In the genomic region with DNA sequence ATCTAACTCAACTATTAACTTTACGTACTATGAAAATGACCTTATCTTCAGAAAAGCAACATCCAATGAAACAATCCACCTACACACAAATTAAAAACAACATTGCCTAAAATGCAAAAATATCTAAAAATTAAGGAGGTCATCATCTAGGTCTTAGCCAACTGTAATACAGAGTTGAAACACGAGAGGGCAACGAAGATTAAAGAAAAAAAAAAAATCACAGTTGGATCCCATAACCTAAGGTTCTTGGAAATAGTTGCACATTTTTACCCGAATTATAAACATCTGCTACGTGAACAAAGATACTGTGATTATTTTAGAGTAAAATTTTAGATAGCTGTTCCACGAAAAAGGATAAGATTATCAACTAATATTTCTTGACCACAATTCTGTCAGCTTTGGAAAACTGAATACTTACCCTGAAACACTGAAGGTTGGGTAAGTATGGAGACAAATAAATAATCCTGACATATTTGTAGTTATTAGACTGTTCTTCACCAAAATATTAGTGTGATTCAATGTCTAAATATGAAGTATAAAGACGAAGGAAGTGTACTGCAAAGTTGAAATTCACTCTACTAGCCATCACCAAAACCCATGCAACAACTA, we compare ENCODE assay signal across 8 cellular contexts.
DNase-seq lines count a peak whose midpoint lies in the region; ATAC-seq, FAIRE-seq and TF ChIP-seq lines count a peak whose summit lies in the region.

No MANE protein-coding gene starts in this region.

- H3K36me3 ChIP-seq in brain microvascular endothelial cell (replicated peaks) (no peaks in the 10 kb centered on the region), HepG2 (replicated peaks in 1 of 2; ENCODE audit: control insufficient read depth in 1 of 2, insufficient read depth in 2 of 2, low read length in 2 of 2) (no peaks in the 10 kb centered on the region)

- peaks cover 61 to 71% (median 67%) of the 10 kb centered on the region in 3 donors for H3K4me1 Mint-ChIP-seq in T-cell

- no peak for TF ChIP-seq POLR2A in HepG2 (IDR thresholded peaks at IDR 0.05; ENCODE audit: insufficient read depth in 1 of 2, low read depth in 2 of 2, low read length in 2 of 2)

- TF ChIP-seq EP300 in HepG2 (IDR thresholded peaks at IDR 0.05; ENCODE audit: low read depth in 2 of 2, low read length in 2 of 2) (no peak), HepG2 (CRISPR knock-in tag; IDR thresholded peaks at IDR 0.05; ENCODE audit: borderline replicate concordance) (no peak)

- CTCF ChIA-PET in HepG2 (lab: Yijun Ruan, JAX; ENCODE audit: low intra/inter-chr PET ratio, low total read pairs) = interaction anchor here (0.6 to 1.4 kb wide), 4 partner anchors 15 to 627 kb away, joined by 3 to 10 read pairs (median 4); no protein-coding TSS in a partner anchor
- CTCF ChIA-PET in T-cell (lab: Charles Lee) = interaction anchor here (0.7 to 1.3 kb wide), 6 partner anchors 10 to 1440 kb away, joined by 3 to 6 read pairs (median 4); no protein-coding TSS in a partner anchor

- no peak for FAIRE-seq in HepG2 (lab: Jason Lieb, UNC)

- H3K9me3 ChIP-seq in HepG2 (ENCODE audit: low read length) = no peaks in the 10 kb centered on the region

- H3K4me1 ChIP-seq in HepG2 (ENCODE audit: insufficient read depth, low read length) = no peaks in the 10 kb centered on the region

- in situ Hi-C loops in brain microvascular endothelial cell (cut with HindIII; ENCODE audit: low pct_ligation_motif_present, low sequenced_read_pairs) = no loop called here
- in situ Hi-C loops in HepG2 (cut with HindIII; ENCODE audit: extremely low pct_ligation_motif_present, low pct_unique_long_range_greater_than_20kb) = loop anchor here (5.0 kb wide), 1 partner anchor 627 kb away; no protein-coding TSS in a partner anchor

- no peaks in the 10 kb centered on the region for H3K79me2 ChIP-seq in HepG2 (ENCODE audit: insufficient read depth, low read length)

- H3K36me3 Mint-ChIP-seq in T-cell = peaks cover 35% of the 10 kb centered on the region

- no peak overlapping the region for H3K9ac ChIP-seq in HepG2 (ENCODE audit: insufficient read depth, low read depth, low read length)

- intact Hi-C loops in HepG2 (cut with micrococcal nuclease; ENCODE audit: unreplicated experiment) = loop anchor here (1.0 to 10.0 kb wide), 4 partner anchors 15 to 627 kb away; a partner anchor contains a TSS

- no peak overlapping the region for H3K4me3 ChIP-seq in brain microvascular endothelial cell (ENCODE audit: low read depth, low read length)
- no peak overlapping the region for H3K4me3 ChIP-seq in HepG2 (replicated peaks in 1 of 3; ENCODE audit: insufficient read depth in 1 of 3, low read depth in 2 of 3, low read length in 3 of 3)

- H3K4me2 ChIP-seq in HepG2 (ENCODE audit: low read depth, low read length) = no peak overlapping the region

- H3K27me3 ChIP-seq in brain microvascular endothelial cell (replicated peaks) (no peaks in the 10 kb centered on the region), HepG2 (ENCODE audit: control insufficient read depth in 1 of 2, insufficient read depth in 2 of 2, low read length in 2 of 2) (no peaks in the 10 kb centered on the region)

- H4K20me1 ChIP-seq in HepG2 (ENCODE audit: insufficient read depth, low read length) = no peaks in the 10 kb centered on the region

- DNase-seq in ELR (ENCODE audit: low read depth) = peak; percentile 64
- DNase-seq in LHCN-M2 (ENCODE audit: low read depth) = peak; percentile 41
- no peak for DNase-seq in brain microvascular endothelial cell
- DNase-seq in HepG2 (ENCODE audit: low spot score) = peak; percentile 17
- DNase-seq in central memory CD4-positive, alpha-beta T cell = no peak
- no peak for DNase-seq in T-cell
- no peak for DNase-seq in NCI-H345 (lab: John Stamatoyannopoulos, UW)

- POLR2A ChIA-PET in HepG2 (lab: Yijun Ruan, JAX) (no interaction called here), T-cell (lab: Charles Lee) (interaction anchor here in 1 of 2 donors (0.6 to 0.7 kb wide), 2 partner anchors 10 to 12 kb away, joined by 3 read pairs; no protein-coding TSS in a partner anchor)

- TF ChIP-seq CTCF in brain microvascular endothelial cell (IDR thresholded peaks at IDR 0.05; ENCODE audit: low read depth, low read length, missing control alignments) (peak; percentile 41), HepG2 (CRISPR knock-in tag; IDR thresholded peaks at IDR 0.05) (peak; percentile 48)

- ATAC-seq in HepG2 (0 out of 3 replicates have a peak, but pooled peaks have one; percentile 25), T-cell (replicated peaks in 1 of 4) (no peak), HG02973 (IDR thresholded peaks at IDR 0.05; ENCODE audit: unreplicated experiment) (no peak)

- BruUV-seq in HepG2 (replicated peaks; lab: Mats Ljungman, UMichigan) = no TSS peak

- H3K4me3 Mint-ChIP-seq in T-cell = no peak overlapping the region

- peak; percentile 47; the same call in 1 of the 2 replicates for TF ChIP-seq RAD21 in HepG2 (CRISPR knock-in tag; IDR thresholded peaks at IDR 0.05)

- no peaks in the 10 kb centered on the region for H3K27me3 Mint-ChIP-seq in T-cell

- H3K9me3 Mint-ChIP-seq in T-cell = no peaks in the 10 kb centered on the region

- H3K27ac ChIP-seq in brain microvascular endothelial cell (no peak overlapping the region), HepG2 (ENCODE audit: extremely low read length, insufficient read depth, low read length) (no peak overlapping the region)

- H2AFZ ChIP-seq in HepG2 (ENCODE audit: low read length) = no peak overlapping the region

- 22% methylated on average over 7 of the region's 7 CpGs for whole genome bisulfite sequencing in HepG2 (ENCODE audit: low lambda C conversion rate)

- H3K27ac Mint-ChIP-seq in T-cell = peak overlapping the region in 1 of 2 donors; percentile 71

TF ChIP-seq in HepG2, 621 proteins besides CTCF, POLR2A, EP300 and RAD21:
- TF ChIP-seq, protein P1, sequence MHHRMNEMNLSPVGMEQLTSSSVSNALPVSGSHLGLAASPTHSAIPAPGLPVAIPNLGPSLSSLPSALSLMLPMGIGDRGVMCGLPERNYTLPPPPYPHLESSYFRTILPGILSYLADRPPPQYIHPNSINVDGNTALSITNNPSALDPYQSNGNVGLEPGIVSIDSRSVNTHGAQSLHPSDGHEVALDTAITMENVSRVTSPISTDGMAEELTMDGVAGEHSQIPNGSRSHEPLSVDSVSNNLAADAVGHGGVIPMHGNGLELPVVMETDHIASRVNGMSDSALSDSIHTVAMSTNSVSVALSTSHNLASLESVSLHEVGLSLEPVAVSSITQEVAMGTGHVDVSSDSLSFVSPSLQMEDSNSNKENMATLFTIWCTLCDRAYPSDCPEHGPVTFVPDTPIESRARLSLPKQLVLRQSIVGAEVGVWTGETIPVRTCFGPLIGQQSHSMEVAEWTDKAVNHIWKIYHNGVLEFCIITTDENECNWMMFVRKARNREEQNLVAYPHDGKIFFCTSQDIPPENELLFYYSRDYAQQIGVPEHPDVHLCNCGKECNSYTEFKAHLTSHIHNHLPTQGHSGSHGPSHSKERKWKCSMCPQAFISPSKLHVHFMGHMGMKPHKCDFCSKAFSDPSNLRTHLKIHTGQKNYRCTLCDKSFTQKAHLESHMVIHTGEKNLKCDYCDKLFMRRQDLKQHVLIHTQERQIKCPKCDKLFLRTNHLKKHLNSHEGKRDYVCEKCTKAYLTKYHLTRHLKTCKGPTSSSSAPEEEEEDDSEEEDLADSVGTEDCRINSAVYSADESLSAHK (CRISPR knock-in tag; IDR thresholded peaks at IDR 0.05; ENCODE audit: borderline replicate concordance) = no peak
- TF ChIP-seq, protein P2, sequence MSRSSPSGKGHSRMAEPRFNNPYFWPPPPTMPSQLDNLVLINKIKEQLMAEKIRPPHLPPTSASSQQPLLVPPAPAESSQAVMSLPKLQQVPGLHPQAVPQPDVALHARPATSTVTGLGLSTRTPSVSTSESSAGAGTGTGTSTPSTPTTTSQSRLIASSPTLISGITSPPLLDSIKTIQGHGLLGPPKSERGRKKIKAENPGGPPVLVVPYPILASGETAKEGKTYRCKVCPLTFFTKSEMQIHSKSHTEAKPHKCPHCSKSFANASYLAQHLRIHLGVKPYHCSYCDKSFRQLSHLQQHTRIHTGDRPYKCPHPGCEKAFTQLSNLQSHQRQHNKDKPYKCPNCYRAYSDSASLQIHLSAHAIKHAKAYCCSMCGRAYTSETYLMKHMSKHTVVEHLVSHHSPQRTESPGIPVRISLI (CRISPR knock-in tag; IDR thresholded peaks at IDR 0.05; ENCODE audit: borderline replicate concordance) = peak; percentile 66; the same call in 1 of the 2 replicates
- TF ChIP-seq, protein P3, sequence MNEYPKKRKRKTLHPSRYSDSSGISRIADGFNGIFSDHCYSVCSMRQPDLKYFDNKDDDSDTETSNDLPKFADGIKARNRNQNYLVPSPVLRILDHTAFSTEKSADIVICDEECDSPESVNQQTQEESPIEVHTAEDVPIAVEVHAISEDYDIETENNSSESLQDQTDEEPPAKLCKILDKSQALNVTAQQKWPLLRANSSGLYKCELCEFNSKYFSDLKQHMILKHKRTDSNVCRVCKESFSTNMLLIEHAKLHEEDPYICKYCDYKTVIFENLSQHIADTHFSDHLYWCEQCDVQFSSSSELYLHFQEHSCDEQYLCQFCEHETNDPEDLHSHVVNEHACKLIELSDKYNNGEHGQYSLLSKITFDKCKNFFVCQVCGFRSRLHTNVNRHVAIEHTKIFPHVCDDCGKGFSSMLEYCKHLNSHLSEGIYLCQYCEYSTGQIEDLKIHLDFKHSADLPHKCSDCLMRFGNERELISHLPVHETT (CRISPR knock-in tag; conservative IDR thresholded peaks at IDR 0.05) = no peak
- TF ChIP-seq STAG1 (CRISPR knock-in tag; IDR thresholded peaks at IDR 0.05) = peak; percentile 71
- no peak for TF ChIP-seq ZNF333 (CRISPR knock-in tag; IDR thresholded peaks at IDR 0.05; ENCODE audit: borderline replicate concordance)
- TF ChIP-seq SMC3 (IDR thresholded peaks at IDR 0.05; ENCODE audit: low read length) = peak; percentile 56

Comparison
In these comparisons a context has a peak if more than half of its experiments do, and no peak if none do; other contexts are left out.
1. DNase-seq: peak in ELR (single experiment), LHCN-M2 (single experiment) and HepG2 (single experiment); none in brain microvascular endothelial cell (single experiment), central memory CD4-positive, alpha-beta T cell (single experiment), T-cell (0 of 34) and NCI-H345 (single experiment).